Comparison of ENCODE assay signal across 8 cellular contexts in genomic region chr10:96044686-96045085, GRCh38. TPM values are rescaled to one million over a fixed set of nuclear protein-coding genes. Genes with fewer than 3 reads are reported as not detected.
DNase-seq lines count a peak whose midpoint lies in the region; ATAC-seq, FAIRE-seq and TF ChIP-seq lines count a peak whose summit lies in the region.

No MANE protein-coding gene starts in this region.

- H3K4me2 ChIP-seq in astrocyte (ENCODE audit: low read length) (peak overlapping the region; percentile 97), HepG2 (ENCODE audit: low read depth, low read length) (peak overlapping the region; percentile 87)

- no peaks in the 10 kb centered on the region for H3K27me3 ChIP-seq in Caco-2 (replicated peaks; ENCODE audit: control insufficient read depth, insufficient read depth, low read length)
- no peaks in the 10 kb centered on the region for H3K27me3 ChIP-seq in MG63
- no peaks in the 10 kb centered on the region for H3K27me3 ChIP-seq in astrocyte (ENCODE audit: insufficient read depth, low read length)
- no peaks in the 10 kb centered on the region; a peak in 1 of 5 replicates for H3K27me3 ChIP-seq in HepG2 (ENCODE audit: control insufficient read depth in 1 of 2, insufficient read depth in 2 of 2, low read length in 2 of 2)

- H3K27ac Mint-ChIP-seq in Caco-2 (ENCODE audit: unreplicated experiment) (peak overlapping the region; percentile 93), astrocyte (ENCODE audit: unreplicated experiment) (peak overlapping the region; percentile 83), type B pancreatic cell (peak overlapping the region; percentile 90)

- H3K36me3 Mint-ChIP-seq in Caco-2 (ENCODE audit: insufficient read depth, unreplicated experiment) (peaks cover 36% of the 10 kb centered on the region), astrocyte (ENCODE audit: low read depth, unreplicated experiment) (peaks cover 2% of the 10 kb centered on the region), type B pancreatic cell (peaks cover 34% of the 10 kb centered on the region)

- peak overlapping the region; percentile 84 for H3K4me3 Mint-ChIP-seq in Caco-2 (ENCODE audit: unreplicated experiment)
- peak overlapping the region; percentile 94 for H3K4me3 Mint-ChIP-seq in astrocyte (ENCODE audit: unreplicated experiment)
- H3K4me3 Mint-ChIP-seq in type B pancreatic cell: peak overlapping the region; percentile 94

- no peaks in the 10 kb centered on the region for H3K9me3 ChIP-seq in Caco-2
- no peaks in the 10 kb centered on the region for H3K9me3 ChIP-seq in MG63
- H3K9me3 ChIP-seq in astrocyte (ENCODE audit: insufficient read depth, low read depth, low read length): no peaks in the 10 kb centered on the region
- no peaks in the 10 kb centered on the region for H3K9me3 ChIP-seq in HepG2 (ENCODE audit: low read length)

- no peaks in the 10 kb centered on the region; the same call in 1 of the 2 replicates for H3K36me3 ChIP-seq in Caco-2 (ENCODE audit: control insufficient read depth, insufficient read depth, low read length)
- peaks cover 15% of the 10 kb centered on the region for H3K36me3 ChIP-seq in MG63
- peaks cover 5% of the 10 kb centered on the region for H3K36me3 ChIP-seq in astrocyte (ENCODE audit: insufficient read depth, low read length)
- H3K36me3 ChIP-seq in HepG2 (replicated peaks in 1 of 2; ENCODE audit: control insufficient read depth in 1 of 2, insufficient read depth in 2 of 2, low read length in 2 of 2): peaks cover 0 to 9% of the 10 kb centered on the region in 2 experiments; a peak in 2 of 5 replicates

- H3K4me1 ChIP-seq in Caco-2 (peaks cover 37% of the 10 kb centered on the region), astrocyte (ENCODE audit: insufficient read depth, low read length) (peaks cover 5% of the 10 kb centered on the region), HepG2 (ENCODE audit: insufficient read depth, low read length) (peaks cover 44% of the 10 kb centered on the region)

- H3K4me3 ChIP-seq in Caco-2 (ENCODE audit: low read depth, low read length) (peak overlapping the region; percentile 97), MG63 (peak overlapping the region; percentile 83), astrocyte (ENCODE audit: insufficient read depth, low read depth, low read length) (peak overlapping the region; percentile 91), HepG2 (replicated peaks in 1 of 3; ENCODE audit: insufficient read depth in 1 of 3, low read depth in 2 of 3, low read length in 3 of 3) (peak overlapping the region; percentile 89 to 91 (median 90))

- peaks cover 65% of the 10 kb centered on the region for H3K79me2 ChIP-seq in astrocyte (ENCODE audit: insufficient read depth, low read length)
- H3K79me2 ChIP-seq in HepG2 (ENCODE audit: insufficient read depth, low read length): peaks cover 59% of the 10 kb centered on the region

- BruUV-seq in Caco-2 (replicated peaks; lab: Mats Ljungman, UMichigan) (TSS peak; percentile 30), HepG2 (replicated peaks; lab: Mats Ljungman, UMichigan) (TSS peak; percentile 45)

- no peak for TF ChIP-seq CTCF in Caco-2 (IDR thresholded peaks at IDR 0.05; ENCODE audit: insufficient read depth in 1 of 2, low read depth in 1 of 2, low read length in 1 of 2, severe bottlenecking in 1 of 2, unreplicated experiment in 1 of 2)
- TF ChIP-seq CTCF in astrocyte (IDR thresholded peaks at IDR 0.05; ENCODE audit: insufficient read depth, low read depth, low read length): no peak
- TF ChIP-seq CTCF in HepG2 (CRISPR knock-in tag; IDR thresholded peaks at IDR 0.05): no peak
- no peak for TF ChIP-seq CTCF in type B pancreatic cell (conservative IDR thresholded peaks at IDR 0.05)

- POLR2A ChIA-PET in Caco-2 (lab: Charles Lee): interaction anchor here (1.8 kb wide), 2 partner anchors 45 to 85 kb away, joined by 10 to 22 read pairs; partner anchors contain the start of gene ZNF518A
- POLR2A ChIA-PET in HepG2 (lab: Yijun Ruan, JAX): interaction anchor here (1.4 to 3.3 kb wide), 4 partner anchors 45 to 85 kb away, joined by 15 to 32 read pairs (median 16); partner anchors contain the start of gene ZNF518A

- in situ Hi-C loops in HepG2 (cut with HindIII; ENCODE audit: extremely low pct_ligation_motif_present, low pct_unique_long_range_greater_than_20kb): loop anchor here (5.0 kb wide), 1 partner anchor 88 kb away; the partner anchor contains the start of gene ZNF518A

- CTCF ChIA-PET in Caco-2 (lab: Charles Lee) (interaction anchor here (1.6 kb wide), 1 partner anchor 27 kb away, joined by 8 read pairs; no protein-coding TSS in a partner anchor), HepG2 (lab: Yijun Ruan, JAX; ENCODE audit: low intra/inter-chr PET ratio, low total read pairs) (no interaction called here)

- DNase-seq in Caco-2 (no peak), MG63 (no peak), astrocyte (ENCODE audit: low read depth) (peak; percentile 26), HepG2 (ENCODE audit: low spot score) (peak; percentile 5), type B pancreatic cell (ENCODE audit: extremely low spot score, unreplicated experiment) (no peak), RPMI8226 (no peak)
- DNase-seq in activated CD8-positive, alpha-beta memory T cell treated with anti-CD3 and anti-CD28 coated beads for 24 hours: no peak

- H4K20me1 ChIP-seq in astrocyte (ENCODE audit: insufficient read depth, low read length): peaks cover 36% of the 10 kb centered on the region
- no peaks in the 10 kb centered on the region; the same call in 1 of the 2 replicates for H4K20me1 ChIP-seq in HepG2 (ENCODE audit: insufficient read depth, low read length)

- ATAC-seq in HepG2: no peak
- no peak for ATAC-seq in HG02884 (IDR thresholded peaks at IDR 0.05; ENCODE audit: unreplicated experiment)

- H2AFZ ChIP-seq in astrocyte (ENCODE audit: low read depth, low read length): peak overlapping the region; percentile 93
- no peak overlapping the region for H2AFZ ChIP-seq in HepG2 (ENCODE audit: low read length)

- no peak for TF ChIP-seq POLR2A in HepG2 (IDR thresholded peaks at IDR 0.05; ENCODE audit: insufficient read depth in 1 of 2, low read depth in 2 of 2, low read length in 2 of 2)

- under 1% methylated on average over 9 of the region's 9 CpGs for WGBS in HepG2 (ENCODE audit: low lambda C conversion rate)

- FAIRE-seq in astrocyte (lab: Jason Lieb, UNC) (no peak), HepG2 (lab: Jason Lieb, UNC) (peak; percentile 57)

- intact Hi-C loops in Caco-2 (cut with micrococcal nuclease; ENCODE audit: unreplicated experiment): no loop called here
- intact Hi-C loops in HepG2 (cut with micrococcal nuclease; ENCODE audit: unreplicated experiment): loop anchor here (5.0 kb wide), 1 partner anchor 48 kb away; no protein-coding TSS in a partner anchor

- no peak for TF ChIP-seq RAD21 in HepG2 (CRISPR knock-in tag; IDR thresholded peaks at IDR 0.05)

- H3K27ac ChIP-seq in astrocyte (ENCODE audit: low read depth, low read length): peak overlapping the region; percentile 88
- H3K27ac ChIP-seq in HepG2 (ENCODE audit: extremely low read length, insufficient read depth, low read length): peak overlapping the region; percentile 87

- H3K9me3 Mint-ChIP-seq in Caco-2 (ENCODE audit: unreplicated experiment) (no peaks in the 10 kb centered on the region), astrocyte (ENCODE audit: unreplicated experiment) (no peaks in the 10 kb centered on the region), type B pancreatic cell (no peaks in the 10 kb centered on the region)

- H3K27me3 Mint-ChIP-seq in Caco-2 (ENCODE audit: insufficient read depth, unreplicated experiment) (no peaks in the 10 kb centered on the region), astrocyte (ENCODE audit: low read depth, unreplicated experiment) (no peaks in the 10 kb centered on the region), type B pancreatic cell (no peaks in the 10 kb centered on the region)

- H3K4me1 Mint-ChIP-seq in Caco-2 (ENCODE audit: low read depth, unreplicated experiment): peaks cover 23% of the 10 kb centered on the region
- peaks cover 3% of the 10 kb centered on the region for H3K4me1 Mint-ChIP-seq in astrocyte (ENCODE audit: low read depth, unreplicated experiment)
- peaks cover 36% of the 10 kb centered on the region for H3K4me1 Mint-ChIP-seq in type B pancreatic cell (ENCODE audit: unreplicated experiment)

- H3K9ac ChIP-seq in astrocyte (ENCODE audit: low read length): peak overlapping the region; percentile 97
- H3K9ac ChIP-seq in HepG2 (ENCODE audit: insufficient read depth, low read depth, low read length): peak overlapping the region; percentile 97

- TF ChIP-seq EP300 in HepG2 (IDR thresholded peaks at IDR 0.05; ENCODE audit: low read depth in 2 of 2, low read length in 2 of 2) (no peak), HepG2 (CRISPR knock-in tag; IDR thresholded peaks at IDR 0.05; ENCODE audit: borderline replicate concordance) (no peak)

TF ChIP-seq in HepG2, 621 proteins besides CTCF, POLR2A, EP300 and RAD21 (continues in another document):
- no peak for TF ChIP-seq ZMAT3 (CRISPR knock-in tag; conservative IDR thresholded peaks at IDR 0.05)

RNA-seq across cellular contexts. Expression of gene CCNJ, which starts 1.3 kb away (rescaled TPM):
- total RNA-seq in Caco-2 (2022) (22.2 and 23.5 TPM in 2 replicates), astrocyte (19.4 and 21.5 TPM in 2 replicates), HepG2 (2016; rRNA removed; fragmentation: Illumina TruSeq; extraction: Trizol) (21.5 and 33.9 TPM in 2 replicates), type B pancreatic cell (ENCODE audit: low replicate concordance) (19.4 and 29.7 TPM in 2 replicates)
- total RNA-seq in MG63 (2014; rRNA removed; shearing (Covaris generic); ENCODE audit: low replicate concordance): 1.4 and 4.2 TPM in 2 replicates
- total RNA-seq in HepG2 (2016; cell fraction: cytosol; rRNA removed; fragmentation: Illumina TruSeq; extraction: Trizol; ENCODE audit: low read depth): 8.0 and 8.5 TPM in 2 replicates
- total RNA-seq in HepG2 (2016; cell fraction: insoluble cytoplasmic fraction; rRNA removed; fragmentation: Illumina TruSeq; extraction: Trizol): 23.4 and 30.7 TPM in 2 replicates
- 34.5 and 36.8 TPM in 2 replicates for total RNA-seq in HepG2 (2016; cell fraction: membrane; rRNA removed; fragmentation: Illumina TruSeq; extraction: Trizol)
- total RNA-seq in HepG2 (2016; cell fraction: nucleus; rRNA removed; fragmentation: Illumina TruSeq; extraction: Trizol): 16.1 and 17.6 TPM in 2 replicates
- 14.1 and 14.3 TPM in 2 replicates for polyA plus RNA-seq in HepG2 (2011; rRNA removed)
- polyA plus RNA-seq in HepG2 (2011; cell fraction: cytosol; rRNA removed): 8.6 and 11.0 TPM in 2 replicates
- 8.8 and 9.4 TPM in 2 replicates for polyA plus RNA-seq in HepG2 (2011; cell fraction: nucleus; rRNA removed)
- polyA plus RNA-seq in HepG2 (2012): 9.9 and 11.8 TPM in 2 replicates
- polyA plus RNA-seq in HepG2 (2016; cell fraction: cytosol; fragmentation: Illumina TruSeq; extraction: Trizol; ENCODE audit: low read depth): 6.4 and 7.7 TPM in 2 replicates
- 28.1 and 28.7 TPM in 2 replicates for polyA plus RNA-seq in HepG2 (2016; cell fraction: insoluble cytoplasmic fraction; fragmentation: Illumina TruSeq; extraction: Trizol; ENCODE audit: low read depth)
- polyA plus RNA-seq in HepG2 (2016; cell fraction: membrane; fragmentation: Illumina TruSeq; extraction: Trizol; ENCODE audit: low read depth): 21.3 and 21.7 TPM in 2 replicates
- 29.2 and 29.5 TPM in 2 replicates for polyA plus RNA-seq in HepG2 (2016; cell fraction: nucleus; fragmentation: Illumina TruSeq; extraction: Trizol; ENCODE audit: insufficient read depth, low read depth)
- polyA minus RNA-seq in HepG2 (2011; rRNA and poly(A)+ RNA removed; ENCODE audit: low replicate concordance): 17.6 and 34.1 TPM in 2 replicates
- 12.0 and 16.8 TPM in 2 replicates for polyA minus RNA-seq in HepG2 (2011; cell fraction: cytosol; rRNA and poly(A)+ RNA removed)
- 11.8 and 15.2 TPM in 2 replicates for polyA minus RNA-seq in HepG2 (2011; cell fraction: nucleus; rRNA and poly(A)+ RNA removed)

Comparison
In these comparisons a context has a peak if more than half of its experiments do, and no peak if none do; other contexts are left out.
1. DNase-seq: peak in astrocyte (single experiment) and HepG2 (single experiment); none in Caco-2 (0 of 2), MG63 (single experiment), type B pancreatic cell (single experiment), RPMI8226 (single experiment) and activated CD8-positive, alpha-beta memory T cell treated with anti-CD3 and anti-CD28 coated beads for 24 hours (single experiment).
2. Peak in every context shown above with its lines, with median percentiles within 50 percentile points of each other: H3K4me3 ChIP-seq, H3K27ac Mint-ChIP-seq and H3K4me3 Mint-ChIP-seq.